ENCODE assay signal across 10 cellular contexts in the genomic region with DNA sequence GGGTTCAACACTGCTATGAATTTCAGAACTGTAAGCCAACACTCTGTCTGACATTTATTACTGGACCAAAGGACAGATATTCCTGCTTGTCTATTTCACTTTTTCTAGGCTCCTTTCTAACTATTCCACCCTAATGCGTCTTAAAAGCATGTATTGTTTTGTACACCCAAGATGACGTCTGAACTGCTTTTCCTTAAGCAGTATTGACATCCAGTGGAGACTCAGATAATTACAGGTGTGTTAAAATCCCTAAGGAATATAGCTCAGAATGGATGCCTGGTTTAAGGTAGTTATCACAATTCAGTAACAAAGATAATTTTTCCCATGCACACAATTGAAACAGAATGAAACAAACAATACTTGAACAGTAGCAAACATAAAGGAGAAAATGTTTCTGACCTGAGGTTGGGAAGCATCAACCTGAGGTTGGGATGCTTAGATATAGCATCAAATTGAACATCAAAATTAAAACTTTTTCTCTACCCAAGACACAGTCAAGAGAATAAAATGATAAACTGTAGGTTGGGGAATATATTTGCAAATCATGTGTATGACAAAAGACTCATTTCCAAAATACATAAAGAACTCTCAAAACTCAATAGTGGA.
DNase-seq lines count a peak whose midpoint lies in the region; ATAC-seq, FAIRE-seq and TF ChIP-seq lines count a peak whose summit lies in the region.
"Had no signal": no experiment of that assay in that cellular context is flagged by ENCODE, and none has a peak within 500 bp of the region (broad histone marks: within the 10 kb centered on the region; RNA-seq: fewer than 3 reads in every experiment).

No MANE protein-coding gene starts in this region.

- TF ChIP-seq POLR2A in GM12878 (IDR thresholded peaks at IDR 0.05; ENCODE audit: low read depth, low read length) = no peak

- no peak overlapping the region for H3K4me2 ChIP-seq in GM12878 (ENCODE audit: control insufficient read depth, insufficient read depth)

- no peak overlapping the region for H2AFZ ChIP-seq in GM12878 (ENCODE audit: control insufficient read depth, low read depth, low read length)

- TF ChIP-seq EP300 in GM12878 (IDR thresholded peaks at IDR 0.05; ENCODE audit: borderline replicate concordance in 1 of 2, control insufficient read depth in 1 of 2, low read depth in 2 of 2, low read length in 2 of 2) = no peak

- SMC1A ChIA-PET in GM12878 (lab: Charles Lee; ENCODE audit: uncharacterized antibody, unreplicated experiment) = interaction anchor here (1.0 kb wide), 1 partner anchor 16 kb away, joined by 3 read pairs; no protein-coding TSS in a partner anchor

- H4K20me1 ChIP-seq in GM12878 (ENCODE audit: control insufficient read depth, insufficient read depth) = no peaks in the 10 kb centered on the region

- H3K4me3 ChIP-seq in GM12878 = no peak overlapping the region
- H3K4me3 ChIP-seq: SK-N-MC had no signal

- TF ChIP-seq RAD21 in GM12878 (IDR thresholded peaks at IDR 0.05; ENCODE audit: insufficient read depth, low read depth, low read length) = peak; percentile 38

- CTCF ChIA-PET in GM12878 (lab: Yijun Ruan, JAX) = interaction anchor here (1.0 kb wide), 1 partner anchor 1130 kb away, joined by 3 read pairs; no protein-coding TSS in a partner anchor

- no peak for TF ChIP-seq CTCF in GM12878 (IDR thresholded peaks at IDR 0.05 in 2 of 3, conservative IDR thresholded peaks at IDR 0.05 in 1 of 3; ENCODE audit: control insufficient read depth in 2 of 3, extremely low read depth in 1 of 3, insufficient read depth in 1 of 3, low read depth in 3 of 3, low read length in 3 of 3)

- ATAC-seq in GM12878 = no peak
- no peak for ATAC-seq in HG02852 (IDR thresholded peaks at IDR 0.05; ENCODE audit: unreplicated experiment)
- ATAC-seq in GM21529 (IDR thresholded peaks at IDR 0.05; ENCODE audit: unreplicated experiment) = no peak
- no peak for ATAC-seq in HG03196 (IDR thresholded peaks at IDR 0.05; ENCODE audit: unreplicated experiment)

- no peaks in the 10 kb centered on the region for H3K27me3 ChIP-seq in GM12878 (replicated peaks in 1 of 2; ENCODE audit: control insufficient read depth in 2 of 2, insufficient read depth in 2 of 2, low read length in 1 of 2)

- no peaks in the 10 kb centered on the region for H3K36me3 ChIP-seq in GM12878 (ENCODE audit: control insufficient read depth in 2 of 2, insufficient read depth in 2 of 2, low read length in 1 of 2)

- in situ Hi-C loops in KBM-7 (cut with MboI; ENCODE audit: low pct_unique_long_range_greater_than_20kb, low sequenced_read_pairs) = loop anchor here (25.0 kb wide), 1 partner anchor 277 kb away; no protein-coding TSS in a partner anchor
- in situ Hi-C loops in GM12878 (cut with MboI) = no loop called here

- intact Hi-C loops in GM12878 (cut with micrococcal nuclease; ENCODE audit: unreplicated experiment) = no loop called here

- H3K9ac ChIP-seq in GM12878 (ENCODE audit: control insufficient read depth, insufficient read depth, low read length) = no peak overlapping the region

- H3K4me1 ChIP-seq in GM12878 (ENCODE audit: control insufficient read depth, insufficient read depth, low read length) = no peaks in the 10 kb centered on the region

- RAD21 ChIA-PET in GM12878 (lab: Charles Lee; ENCODE audit: unreplicated experiment) = interaction anchor here (0.9 kb wide), 1 partner anchor 280 kb away, joined by 3 read pairs; no protein-coding TSS in a partner anchor

- no peaks in the 10 kb centered on the region for H3K9me3 ChIP-seq in GM12878 (replicated peaks; ENCODE audit: control insufficient read depth, insufficient read depth, low read length)

- BruUV-seq in GM12878 (replicated peaks; lab: Mats Ljungman, UMichigan) = no TSS peak

- H3K79me2 ChIP-seq in GM12878 (ENCODE audit: control insufficient read depth, insufficient read depth, low read length) = no peaks in the 10 kb centered on the region

- no peak overlapping the region for H3K27ac ChIP-seq in GM12878 (ENCODE audit: control insufficient read depth, insufficient read depth)
- H3K27ac ChIP-seq: SK-N-MC had no signal

- WGBS in GM12878 (ENCODE audit: insufficient coverage, insufficient replicate concordance, low lambda C conversion rate, missing lambda C conversion rate) = 0% methylated on average over 2 of the region's 2 CpGs

- no peak for FAIRE-seq in GM12878 (lab: Jason Lieb, UNC)
- FAIRE-seq: G401.6 had no signal

- DNase-seq in A172 (ENCODE audit: low spot score) (peak; percentile 56), KBM-7 (peak; percentile 11), GM12878 (ENCODE audit: low read depth, low spot score) (no peak), kidney glomerular epithelial cell (lab: John Stamatoyannopoulos, UW) (peak; percentile 55)
- DNase-seq in stimulated activated naive CD4-positive, alpha-beta T cell (lab: John Stamatoyannopoulos, UW) = no peak

- POLR2A ChIA-PET in GM12878 (lab: Charles Lee) = no interaction called here

TF ChIP-seq in GM12878, 131 proteins besides CTCF, POLR2A, EP300 and RAD21:
- TF ChIP-seq SPI1 (IDR thresholded peaks at IDR 0.05; ENCODE audit: borderline replicate concordance, insufficient read depth, low read depth, low read length) (no peak), KAT2A (conservative IDR thresholded peaks at IDR 0.05; ENCODE audit: control insufficient read depth, low read depth, low read length) (no peak), CHD1 (IDR thresholded peaks at IDR 0.05; ENCODE audit: low read depth, low read length) (no peak), PAX5 (IDR thresholded peaks at IDR 0.05; ENCODE audit: borderline replicate concordance, low read depth, low read length) (no peak), ZNF207 (IDR thresholded peaks at IDR 0.05; ENCODE audit: borderline replicate concordance) (no peak), MXI1 (IDR thresholded peaks at IDR 0.05; ENCODE audit: low read depth, low read length) (no peak), MEF2A (IDR thresholded peaks at IDR 0.05; ENCODE audit: insufficient read depth, low read depth, low read length) (no peak), FOXK2 (IDR thresholded peaks at IDR 0.05) (no peak), MLLT1 (IDR thresholded peaks at IDR 0.05) (no peak), RCOR1 (conservative IDR thresholded peaks at IDR 0.05; ENCODE audit: low read depth, low read length) (no peak), RAD51 (IDR thresholded peaks at IDR 0.05) (no peak), IKZF1 (conservative IDR thresholded peaks at IDR 0.05) (no peak), POU2F2 (IDR thresholded peaks at IDR 0.05; ENCODE audit: borderline replicate concordance, low read depth, low read length) (no peak), RFX5 (IDR thresholded peaks at IDR 0.05; ENCODE audit: low read depth, low read length) (no peak), NR2C1 (IDR thresholded peaks at IDR 0.05) (no peak), NBN (IDR thresholded peaks at IDR 0.05) (no peak), MTA3 (IDR thresholded peaks at IDR 0.05; ENCODE audit: borderline replicate concordance, low read length) (no peak), NFXL1 (IDR thresholded peaks at IDR 0.05; ENCODE audit: borderline replicate concordance) (no peak)
- TF ChIP-seq, protein P1, sequence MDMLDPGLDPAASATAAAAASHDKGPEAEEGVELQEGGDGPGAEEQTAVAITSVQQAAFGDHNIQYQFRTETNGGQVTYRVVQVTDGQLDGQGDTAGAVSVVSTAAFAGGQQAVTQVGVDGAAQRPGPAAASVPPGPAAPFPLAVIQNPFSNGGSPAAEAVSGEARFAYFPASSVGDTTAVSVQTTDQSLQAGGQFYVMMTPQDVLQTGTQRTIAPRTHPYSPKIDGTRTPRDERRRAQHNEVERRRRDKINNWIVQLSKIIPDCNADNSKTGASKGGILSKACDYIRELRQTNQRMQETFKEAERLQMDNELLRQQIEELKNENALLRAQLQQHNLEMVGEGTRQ (IDR thresholded peaks at IDR 0.05; ENCODE audit: borderline replicate concordance, low read depth, low read length) = no peak
- TF ChIP-seq, protein P2, sequence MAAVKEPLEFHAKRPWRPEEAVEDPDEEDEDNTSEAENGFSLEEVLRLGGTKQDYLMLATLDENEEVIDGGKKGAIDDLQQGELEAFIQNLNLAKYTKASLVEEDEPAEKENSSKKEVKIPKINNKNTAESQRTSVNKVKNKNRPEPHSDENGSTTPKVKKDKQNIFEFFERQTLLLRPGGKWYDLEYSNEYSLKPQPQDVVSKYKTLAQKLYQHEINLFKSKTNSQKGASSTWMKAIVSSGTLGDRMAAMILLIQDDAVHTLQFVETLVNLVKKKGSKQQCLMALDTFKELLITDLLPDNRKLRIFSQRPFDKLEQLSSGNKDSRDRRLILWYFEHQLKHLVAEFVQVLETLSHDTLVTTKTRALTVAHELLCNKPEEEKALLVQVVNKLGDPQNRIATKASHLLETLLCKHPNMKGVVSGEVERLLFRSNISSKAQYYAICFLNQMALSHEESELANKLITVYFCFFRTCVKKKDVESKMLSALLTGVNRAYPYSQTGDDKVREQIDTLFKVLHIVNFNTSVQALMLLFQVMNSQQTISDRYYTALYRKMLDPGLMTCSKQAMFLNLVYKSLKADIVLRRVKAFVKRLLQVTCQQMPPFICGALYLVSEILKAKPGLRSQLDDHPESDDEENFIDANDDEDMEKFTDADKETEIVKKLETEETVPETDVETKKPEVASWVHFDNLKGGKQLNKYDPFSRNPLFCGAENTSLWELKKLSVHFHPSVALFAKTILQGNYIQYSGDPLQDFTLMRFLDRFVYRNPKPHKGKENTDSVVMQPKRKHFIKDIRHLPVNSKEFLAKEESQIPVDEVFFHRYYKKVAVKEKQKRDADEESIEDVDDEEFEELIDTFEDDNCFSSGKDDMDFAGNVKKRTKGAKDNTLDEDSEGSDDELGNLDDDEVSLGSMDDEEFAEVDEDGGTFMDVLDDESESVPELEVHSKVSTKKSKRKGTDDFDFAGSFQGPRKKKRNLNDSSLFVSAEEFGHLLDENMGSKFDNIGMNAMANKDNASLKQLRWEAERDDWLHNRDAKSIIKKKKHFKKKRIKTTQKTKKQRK (IDR thresholded peaks at IDR 0.05; ENCODE audit: low read depth, low read length) = no peak

Comparison
In these comparisons a context has a peak if more than half of its experiments do, and no peak if none do; other contexts are left out.
1. DNase-seq: peak in A172 (single experiment), KBM-7 (single experiment) and kidney glomerular epithelial cell (single experiment); none in GM12878 (single experiment) and stimulated activated naive CD4-positive, alpha-beta T cell (0 of 6).